In the genomic region with DNA sequence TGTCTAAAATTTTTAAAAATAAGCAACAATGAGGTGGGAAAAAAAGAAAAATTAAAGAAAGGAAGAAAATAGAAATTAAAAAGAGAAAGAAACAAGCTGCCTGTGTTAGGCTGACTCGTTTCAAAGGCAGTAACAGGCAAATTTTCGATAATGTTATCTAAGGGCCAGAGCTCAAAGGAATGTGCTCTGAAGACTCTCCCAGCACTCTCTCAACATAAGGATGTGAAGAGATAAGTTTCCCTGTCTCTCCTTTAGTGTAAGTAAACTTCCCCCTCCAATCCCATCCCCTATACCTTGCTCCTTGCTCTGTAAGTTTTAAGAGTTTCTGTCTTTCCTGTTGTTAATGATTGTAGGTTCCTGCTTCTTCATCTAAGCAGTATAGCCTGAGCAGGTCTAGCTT, we compare ENCODE assay signal across 20 cellular contexts.
"Had no signal": no experiment of that assay in that cellular context is flagged by ENCODE, and none has a peak within 500 bp of the region (broad histone marks: within the 10 kb centered on the region; RNA-seq: fewer than 3 reads in every experiment).

No MANE protein-coding gene starts in this region.

- H3K4me3 Mint-ChIP-seq: activated naive CD4-positive, alpha-beta T cell treated with anti-CD3 and anti-CD28 coated beads, Interleukin-2, amount 50 U/mL, for 24 hours; activated T-cell treated with anti-CD3 and anti-CD28 coated beads, Interleukin-2, amount 50 U/mL, for 72 hours; immature natural killer cell; natural killer cell treated with Interleukin-12 subunit alpha and Interleukin-12 subunit beta and Interleukin-15 and Interleukin-18, amount 100 ng/mL, for 72 hours had no signal

- H3K9me3 ChIP-seq: ascending aorta, esophagus squamous epithelium, sigmoid colon, thyroid gland had no signal

- H2AFZ ChIP-seq: parathyroid adenoma had no signal

- H3K79me2 ChIP-seq: parathyroid adenoma had no signal

- ATAC-seq: activated T-cell treated with anti-CD3 and anti-CD28 coated beads, Interleukin-2, amount 50 U/mL, for 72 hours; heart right ventricle; natural killer cell treated with Interleukin-12 subunit alpha and Interleukin-12 subunit beta and Interleukin-15 and Interleukin-18, amount 100 ng/mL, for 72 hours had no signal

- H3K27ac ChIP-seq: ascending aorta, esophagus squamous epithelium, heart right ventricle, parathyroid adenoma, sigmoid colon, spleen, thyroid gland had no signal

- DNase-seq: activated CD4-positive, CD25-positive, alpha-beta regulatory T cell treated with anti-CD3 and anti-CD28 coated beads, Interleukin-2, amount 50 U/mL, for 72 hours; activated CD8-positive, alpha-beta memory T cell treated with anti-CD3 and anti-CD28 coated beads for 24 hours; activated CD8-positive, alpha-beta memory T cell treated with anti-CD3 and anti-CD28 coated beads, Interleukin-2, amount 50 U/mL, for 48 hours; activated effector memory CD4-positive, alpha-beta T cell treated with anti-CD3 and anti-CD28 coated beads, Interleukin-2, amount 50 U/mL, for 16 hours; activated T-cell treated with anti-CD3 and anti-CD28 coated beads, Interleukin-2, amount 50 U/mL, for 72 hours; cerebellar nuclear complex; cortex of kidney; esophagus squamous epithelium; heart right ventricle; immature natural killer cell; mesenchymal stem cell; sigmoid colon; spleen; stimulated activated naive CD4-positive, alpha-beta T cell treated with Interleukin-2 at 50 U/mL for 16 hours; T1000; thyroid gland had no signal

- H3K4me1 ChIP-seq: ascending aorta, esophagus squamous epithelium, heart right ventricle, parathyroid adenoma, sigmoid colon, spleen, thyroid gland had no signal

- H3K4me3 ChIP-seq: ascending aorta, esophagus squamous epithelium, heart right ventricle, sigmoid colon, spleen, thyroid gland had no signal

- H3K4me1 Mint-ChIP-seq: activated naive CD4-positive, alpha-beta T cell treated with anti-CD3 and anti-CD28 coated beads, Interleukin-2, amount 50 U/mL, for 24 hours; immature natural killer cell had no signal

- H3K36me3 ChIP-seq: ascending aorta, esophagus squamous epithelium, heart right ventricle, sigmoid colon, spleen, thyroid gland had no signal

- H3K36me3 Mint-ChIP-seq: activated naive CD4-positive, alpha-beta T cell treated with anti-CD3 and anti-CD28 coated beads, Interleukin-2, amount 50 U/mL, for 24 hours; immature natural killer cell; natural killer cell treated with Interleukin-12 subunit alpha and Interleukin-12 subunit beta and Interleukin-15 and Interleukin-18, amount 100 ng/mL, for 72 hours had no signal

- H3K27ac Mint-ChIP-seq: activated naive CD4-positive, alpha-beta T cell treated with anti-CD3 and anti-CD28 coated beads, Interleukin-2, amount 50 U/mL, for 24 hours; activated T-cell treated with anti-CD3 and anti-CD28 coated beads, Interleukin-2, amount 50 U/mL, for 72 hours; immature natural killer cell; natural killer cell treated with Interleukin-12 subunit alpha and Interleukin-12 subunit beta and Interleukin-15 and Interleukin-18, amount 100 ng/mL, for 72 hours had no signal

- H3K9me3 Mint-ChIP-seq: activated naive CD4-positive, alpha-beta T cell treated with anti-CD3 and anti-CD28 coated beads, Interleukin-2, amount 50 U/mL, for 24 hours; activated T-cell treated with anti-CD3 and anti-CD28 coated beads, Interleukin-2, amount 50 U/mL, for 72 hours; natural killer cell treated with Interleukin-12 subunit alpha and Interleukin-12 subunit beta and Interleukin-15 and Interleukin-18, amount 100 ng/mL, for 72 hours had no signal

- H3K27me3 Mint-ChIP-seq: activated naive CD4-positive, alpha-beta T cell treated with anti-CD3 and anti-CD28 coated beads, Interleukin-2, amount 50 U/mL, for 24 hours; natural killer cell treated with Interleukin-12 subunit alpha and Interleukin-12 subunit beta and Interleukin-15 and Interleukin-18, amount 100 ng/mL, for 72 hours had no signal

- H3K27me3 ChIP-seq: ascending aorta, esophagus squamous epithelium, heart right ventricle, sigmoid colon, spleen, thyroid gland had no signal
